In the genomic region with DNA sequence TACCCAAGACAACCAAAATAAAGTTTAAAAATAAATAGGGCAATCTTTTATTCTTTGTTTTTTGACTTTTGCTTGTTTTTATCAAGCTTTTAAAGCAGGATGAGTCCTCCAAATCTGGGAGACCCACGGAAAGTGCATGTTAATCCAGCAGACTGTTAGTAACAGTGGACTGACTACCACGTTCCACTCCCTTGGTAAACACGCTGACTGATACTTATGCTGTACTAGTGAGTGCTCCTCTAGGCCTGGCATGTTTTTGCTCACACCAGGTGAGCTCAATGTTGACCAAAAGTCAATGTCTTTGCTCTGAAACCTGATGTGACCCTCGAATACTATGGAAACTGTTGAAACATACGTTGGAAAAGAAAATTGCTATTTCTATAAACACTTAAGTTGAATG, we compare ENCODE assay signal across 19 cellular contexts.
"Had no signal": no experiment of that assay in that cellular context is flagged by ENCODE, and none has a peak within 500 bp of the region (broad histone marks: within the 10 kb centered on the region; RNA-seq: fewer than 3 reads in every experiment).

No MANE protein-coding gene starts in this region.

- H3K36me3 Mint-ChIP-seq: activated naive CD8-positive, alpha-beta T cell; naive B cell; stimulated activated memory B cell treated with anti-CD40 and anti-IgM and Interleukin-4, amounts not matched to agents 10 μg/mL and 1 μg/mL and 100 μg/mL, for 72 hours had no signal

- H3K36me3 ChIP-seq: neutrophil, right lobe of liver had no signal

- H3K4me3 ChIP-seq: psoas muscle, right lobe of liver had no signal

- H3K27me3 Mint-ChIP-seq: brain; dendritic cell treated with granulocyte-macrophage colony-stimulating factor and Interleukin-4, amounts not matched to agents 40 ng/mL and 50 ng/mL, for 4 days had no signal

- H3K27ac Mint-ChIP-seq: activated naive CD8-positive, alpha-beta T cell; dendritic cell treated with granulocyte-macrophage colony-stimulating factor and Interleukin-4, amounts not matched to agents 40 ng/mL and 50 ng/mL, for 4 days; effector memory CD8-positive, alpha-beta T cell; naive B cell; stimulated activated memory B cell treated with anti-CD40 and anti-IgM and Interleukin-4, amounts not matched to agents 10 μg/mL and 1 μg/mL and 100 μg/mL, for 72 hours; T-helper 2 cell treated with Interferon-gamma antibody and Interleukin-4, amounts not matched to agents 5 μg/mL and 100 μg/mL, for 36 hours had no signal

- H3K4me3 Mint-ChIP-seq: activated naive CD8-positive, alpha-beta T cell; brain; dendritic cell treated with granulocyte-macrophage colony-stimulating factor and Interleukin-4, amounts not matched to agents 40 ng/mL and 50 ng/mL, for 4 days; effector memory CD8-positive, alpha-beta T cell; mesothelial cell of epicardium; naive B cell; stimulated activated memory B cell treated with anti-CD40 and anti-IgM and Interleukin-4, amounts not matched to agents 10 μg/mL and 1 μg/mL and 100 μg/mL, for 72 hours; T-helper 2 cell treated with Interferon-gamma antibody and Interleukin-4, amounts not matched to agents 5 μg/mL and 100 μg/mL, for 36 hours had no signal

- H3K9me3 Mint-ChIP-seq: brain; dendritic cell treated with granulocyte-macrophage colony-stimulating factor and Interleukin-4, amounts not matched to agents 40 ng/mL and 50 ng/mL, for 4 days; effector memory CD8-positive, alpha-beta T cell; mesothelial cell of epicardium; naive B cell; stimulated activated memory B cell treated with anti-CD40 and anti-IgM and Interleukin-4, amounts not matched to agents 10 μg/mL and 1 μg/mL and 100 μg/mL, for 72 hours; T-helper 2 cell treated with Interferon-gamma antibody and Interleukin-4, amounts not matched to agents 5 μg/mL and 100 μg/mL, for 36 hours had no signal

- ATAC-seq: activated CD4-positive, CD25-positive, alpha-beta regulatory T cell treated with anti-CD3 and anti-CD28 coated beads, Interleukin-2, amount 50 U/mL, for 24 hours; effector memory CD8-positive, alpha-beta T cell; psoas muscle; right lobe of liver; stimulated activated memory B cell treated with anti-CD40 and anti-IgM and Interleukin-4, amounts not matched to agents 10 μg/mL and 1 μg/mL and 100 μg/mL, for 72 hours had no signal

- DNase-seq: activated CD4-positive, alpha-beta T cell treated with anti-CD3 and anti-CD28 coated beads, Interleukin-2, amount 50 U/mL, for 4 hours; activated effector memory CD4-positive, alpha-beta T cell treated with anti-CD3 and anti-CD28 coated beads, Interleukin-2, amount 50 U/mL, for 16 hours; activated T-cell treated with anti-CD3 and anti-CD28 coated beads, Interleukin-2, amount 50 U/mL, for 1 hour; amygdala; effector memory CD8-positive, alpha-beta T cell; erythroblast; hippocampal formation; naive B cell; psoas muscle; right lobe of liver; stimulated activated CD4-positive, alpha-beta T cell treated with anti-CD3 and anti-CD28 coated beads, Interleukin-1b, Interleukin-23, amount 100 ng/mL, for 48 hours had no signal

- H3K9me3 ChIP-seq: neutrophil, psoas muscle, right lobe of liver had no signal

- H3K4me1 Mint-ChIP-seq: naive B cell; stimulated activated memory B cell treated with anti-CD40 and anti-IgM and Interleukin-4, amounts not matched to agents 10 μg/mL and 1 μg/mL and 100 μg/mL, for 72 hours had no signal
